ENCODE assay signal across 22 cellular contexts in genomic region chr2:237230355-237230754, GRCh38.
"Had no signal": no experiment of that assay in that cellular context is flagged by ENCODE, and none has a peak within 500 bp of the region (broad histone marks: within the 10 kb centered on the region; RNA-seq: fewer than 3 reads in every experiment).

No MANE protein-coding gene starts in this region.

- ATAC-seq: left colon; left lung; lower lobe of right lung; naive thymus-derived CD8-positive, alpha-beta T cell; psoas muscle; stimulated activated effector memory CD8-positive, alpha-beta T cell treated with anti-CD3 and anti-CD28 coated beads, Interleukin-12 subunit alpha, Interleukin-12 subunit beta, amount 100 ng/mL, for 72 hours had no signal

- H2AFZ ChIP-seq: parathyroid adenoma had no signal

- H3K4me3 ChIP-seq: left lung, lower lobe of right lung, psoas muscle, right lobe of liver, tibial nerve, uterus had no signal

- H3K9me3 Mint-ChIP-seq: naive thymus-derived CD8-positive, alpha-beta T cell had no signal

- H3K27me3 Mint-ChIP-seq: type B pancreatic cell had no signal

- H3K36me3 Mint-ChIP-seq: naive thymus-derived CD8-positive, alpha-beta T cell; stimulated activated effector memory CD8-positive, alpha-beta T cell treated with anti-CD3 and anti-CD28 coated beads, Interleukin-12 subunit alpha, Interleukin-12 subunit beta, amount 100 ng/mL, for 72 hours; type B pancreatic cell had no signal

- H3K27ac ChIP-seq: left lung, lower lobe of right lung, parathyroid adenoma, psoas muscle, right lobe of liver, uterus had no signal

- H3K4me3 Mint-ChIP-seq: naive thymus-derived CD8-positive, alpha-beta T cell; nephron; neural crest cell; stimulated activated effector memory CD8-positive, alpha-beta T cell treated with anti-CD3 and anti-CD28 coated beads, Interleukin-12 subunit alpha, Interleukin-12 subunit beta, amount 100 ng/mL, for 72 hours; stimulated activated naive CD8-positive, alpha-beta T cell treated with anti-CD3 and anti-CD28 coated beads, Interleukin-15, Interleukin-2, amounts not matched to agents 100 ng/mL and 50 ng/mL, for 24 hours; type B pancreatic cell had no signal

- H3K9me3 ChIP-seq: left lung, lower lobe of right lung, psoas muscle, right lobe of liver, tibial nerve, uterus had no signal

- H3K36me3 ChIP-seq: left lung, lower lobe of right lung, right lobe of liver, tibial nerve, uterus had no signal

- H3K9ac ChIP-seq: parathyroid adenoma had no signal

- H3K4me1 ChIP-seq: left lung, lower lobe of right lung, parathyroid adenoma, right lobe of liver, uterus had no signal

- H3K79me2 ChIP-seq: parathyroid adenoma had no signal

- H3K27ac Mint-ChIP-seq: nephron; stimulated activated effector memory CD8-positive, alpha-beta T cell treated with anti-CD3 and anti-CD28 coated beads, Interleukin-12 subunit alpha, Interleukin-12 subunit beta, amount 100 ng/mL, for 72 hours; stimulated activated naive CD8-positive, alpha-beta T cell treated with anti-CD3 and anti-CD28 coated beads, Interleukin-15, Interleukin-2, amounts not matched to agents 100 ng/mL and 50 ng/mL, for 24 hours; type B pancreatic cell had no signal

- H3K27me3 ChIP-seq: left lung, right lobe of liver, tibial nerve, uterus had no signal

- H3K4me1 Mint-ChIP-seq: naive thymus-derived CD8-positive, alpha-beta T cell; neural crest cell had no signal

- DNase-seq: hippocampal formation; kidney; left colon; left lung; lower lobe of right lung; mammary epithelial cell; mesenchymal stem cell; naive thymus-derived CD8-positive, alpha-beta T cell; nucleus accumbens; psoas muscle; right lobe of liver; stimulated activated CD4-positive, alpha-beta T cell treated with anti-CD3 and anti-CD28 coated beads, Interleukin-12 subunit alpha, Interleukin-12 subunit beta, amount 100 ng/mL, for 4 hours; stimulated activated CD4-positive, alpha-beta T cell treated with anti-CD3 and anti-CD28 coated beads, Interleukin-4, amount 100 ng/mL, for 24 hours; stimulated activated naive CD4-positive, alpha-beta T cell; uterus had no signal
